ENCODE assay signal across 21 cellular contexts in the genomic region with DNA sequence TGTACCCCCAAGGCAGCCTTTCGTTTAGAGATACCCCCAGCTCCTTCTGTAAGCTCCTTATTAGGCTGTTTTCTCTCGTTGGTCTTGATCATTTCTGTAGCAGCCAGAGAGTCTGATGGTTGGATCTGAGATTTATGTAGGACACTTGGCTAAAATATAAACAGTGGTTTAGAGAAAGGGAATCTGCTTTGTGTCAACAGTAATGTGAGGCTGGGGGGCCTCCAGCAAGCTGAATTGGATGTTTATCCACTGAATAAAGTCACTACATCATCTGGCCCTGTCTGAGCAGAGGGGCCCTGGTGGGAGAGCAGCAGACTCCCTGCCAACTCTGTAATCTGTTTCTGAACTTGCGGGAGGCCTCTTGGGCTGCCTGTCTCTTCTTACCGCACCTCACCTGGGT.
DNase-seq lines count a peak whose midpoint lies in the region; ATAC-seq and TF ChIP-seq lines count a peak whose summit lies in the region.
"Had no signal": no experiment of that assay in that cellular context is flagged by ENCODE, and none has a peak within 500 bp of the region (broad histone marks: within the 10 kb centered on the region; RNA-seq: fewer than 3 reads in every experiment).

No MANE protein-coding gene starts in this region.

- TF ChIP-seq RAD21 in SK-N-SH (IDR thresholded peaks at IDR 0.05; ENCODE audit: low read length), result no peak

- no peaks in the 10 kb centered on the region for H3K9me3 ChIP-seq in SK-N-SH
- no peaks in the 10 kb centered on the region for H3K9me3 ChIP-seq in mesenchymal stem cell (ENCODE audit: control insufficient read depth, low read length)
- H3K9me3 ChIP-seq in sigmoid colon, result no peaks in the 10 kb centered on the region
- H3K9me3 ChIP-seq in left ventricle myocardium inferior (replicated peaks), result no peaks in the 10 kb centered on the region
- H3K9me3 ChIP-seq: BE2C, HAP-1 had no signal

- H3K79me2 ChIP-seq in SK-N-SH (ENCODE audit: insufficient read depth), result no peaks in the 10 kb centered on the region

- H3K27me3 Mint-ChIP-seq in activated naive CD4-positive, alpha-beta T cell treated with anti-CD3 and anti-CD28 coated beads for 36 hours (ENCODE audit: low read depth), result no peaks in the 10 kb centered on the region
- H3K27me3 Mint-ChIP-seq: CD4-positive, CD25-positive, alpha-beta regulatory T cell had no signal

- H2BK12ac ChIP-seq in mesenchymal stem cell (ENCODE audit: low read length in 2 of 2), result no peak overlapping the region

- no peak overlapping the region for H3K4ac ChIP-seq in mesenchymal stem cell (ENCODE audit: low read depth in 1 of 2, low read length in 2 of 2)

- no peak overlapping the region for H2AK5ac ChIP-seq in mesenchymal stem cell (ENCODE audit: low read length, severe bottlenecking)

- no peak for DNase-seq in SK-N-SH
- DNase-seq in mesenchymal stem cell, result peak; percentile 79
- no peak for DNase-seq in sigmoid colon
- no peak for DNase-seq in NCI-H2029 treated with DMSO at 0.1 percent for 48 hours (lab: John Stamatoyannopoulos, UW)
- DNase-seq in activated naive CD4-positive, alpha-beta T cell treated with anti-CD3 and anti-CD28 coated beads for 36 hours, result no peak
- no peak for DNase-seq in left ventricle myocardium inferior
- no peak for DNase-seq in foreskin melanocyte
- DNase-seq: 8988T; BE2C; CD4-positive, CD25-positive, alpha-beta regulatory T cell; COR-L47; DMS 273 treated with DMSO at 0.1 percent for 48 hours; GM23248; IMR-90; NCI-H1436; NCI-H2029; NCI-H2171 treated with DMSO at 0.1 percent for 48 hours; NCI-H774; OCI-M1 had no signal

- H3K4me1 ChIP-seq in SK-N-SH (ENCODE audit: control insufficient read depth in 1 of 2, insufficient read depth in 2 of 2, low read depth in 1 of 2, low read length in 1 of 2) (peaks cover 7% of the 10 kb centered on the region in 2 experiments; a peak in 3 of 4 replicates), mesenchymal stem cell (ENCODE audit: control insufficient read depth, insufficient read depth, low read depth, low read length) (no peaks in the 10 kb centered on the region), sigmoid colon (peaks cover 0 to 41% (median 40%) of the 10 kb centered on the region in 4 donors), left ventricle myocardium inferior (peaks cover 6% of the 10 kb centered on the region)
- H3K4me1 ChIP-seq: HAP-1 had no signal

- intact Hi-C loops in sigmoid colon (cut with DNase I), result loop anchor here (2.0 to 10.0 kb wide), 5 partner anchors 208 to 426 kb away; partner anchors contain the start of genes NCAM1 and PTS
- intact Hi-C loops in activated naive CD4-positive, alpha-beta T cell treated with anti-CD3 and anti-CD28 coated beads for 36 hours (cut with micrococcal nuclease), result loop anchor here (2.0 kb wide), 1 partner anchor 526 kb away; no protein-coding TSS in a partner anchor
- intact Hi-C loops in left ventricle myocardium inferior (cut with micrococcal nuclease), result loop anchor here (5.0 to 10.0 kb wide), 2 partner anchors 206 to 698 kb away; no protein-coding TSS in a partner anchor

- TF ChIP-seq EP300 in SK-N-SH (IDR thresholded peaks at IDR 0.05; ENCODE audit: borderline replicate concordance in 1 of 2, low read depth in 1 of 2, low read length in 1 of 2) (no peak), sigmoid colon (IDR thresholded peaks at IDR 0.05) (peak in 2 of 4 donors; percentile 65)

- POLR2A ChIA-PET in SK-N-SH (lab: Yijun Ruan, JAX), result interaction anchor here (1.3 to 1.5 kb wide), 2 partner anchors 189 to 701 kb away, joined by 5 to 6 read pairs; no protein-coding TSS in a partner anchor

- TF ChIP-seq CTCF in SK-N-SH (IDR thresholded peaks at IDR 0.05), result no peak
- TF ChIP-seq CTCF in sigmoid colon (IDR thresholded peaks at IDR 0.05), result no peak
- TF ChIP-seq CTCF in left ventricle myocardium inferior (IDR thresholded peaks at IDR 0.05; ENCODE audit: borderline replicate concordance), result no peak

- no peaks in the 10 kb centered on the region for H3K9me3 Mint-ChIP-seq in activated naive CD4-positive, alpha-beta T cell treated with anti-CD3 and anti-CD28 coated beads for 36 hours
- H3K9me3 Mint-ChIP-seq: CD4-positive, CD25-positive, alpha-beta regulatory T cell had no signal

- H3K9me2 ChIP-seq in SK-N-SH, result no peaks in the 10 kb centered on the region

- no peaks in the 10 kb centered on the region for H3K36me3 Mint-ChIP-seq in activated naive CD4-positive, alpha-beta T cell treated with anti-CD3 and anti-CD28 coated beads for 36 hours (ENCODE audit: low read depth)
- H3K36me3 Mint-ChIP-seq: CD4-positive, CD25-positive, alpha-beta regulatory T cell had no signal

- ATAC-seq in SK-N-SH treated with all-trans-retinoic acid at 6 μM for 48 hours, result no peak

- no peak overlapping the region for H2BK120ac ChIP-seq in mesenchymal stem cell (ENCODE audit: low read depth, low read length)

- whole genome bisulfite sequencing in SK-N-SH (ENCODE audit: low lambda C conversion rate), result 91% methylated on average over 4 of the region's 4 CpGs
- WGBS in mesenchymal stem cell, result 5% methylated on average over 4 of the region's 4 CpGs
- WGBS in sigmoid colon, 2 donors, result 58 to 64% methylated on average over 4 of the region's 4 CpGs

- H3K4me3 ChIP-seq in SK-N-SH (ENCODE audit: low read depth in 2 of 2, low read length in 1 of 2) (no peak overlapping the region), mesenchymal stem cell (ENCODE audit: insufficient read depth in 1 of 2, low read depth in 1 of 2, low read length in 2 of 2) (no peak overlapping the region), sigmoid colon (no peak overlapping the region), left ventricle myocardium inferior (no peak overlapping the region)
- H3K4me3 ChIP-seq: GM23248, HAP-1 had no signal

- H3K23ac ChIP-seq in mesenchymal stem cell (ENCODE audit: low read length in 2 of 2), result no peak overlapping the region

- H2BK5ac ChIP-seq in mesenchymal stem cell (ENCODE audit: low read depth, low read length, poor library complexity, severe bottlenecking), result no peak overlapping the region

- H3K9ac ChIP-seq in SK-N-SH (no peak overlapping the region; the same call in 1 of the 2 replicates), mesenchymal stem cell (ENCODE audit: low read length) (no peak overlapping the region)
- H3K9ac ChIP-seq: GM23248 had no signal

- H2AFZ ChIP-seq in SK-N-SH (ENCODE audit: low read depth) (peak overlapping the region; percentile 69; the same call in 1 of the 2 replicates), mesenchymal stem cell (ENCODE audit: low read depth, low read length) (no peak overlapping the region)

- H4K8ac ChIP-seq in mesenchymal stem cell (ENCODE audit: low read length), result no peak overlapping the region

- no peak overlapping the region for H4K91ac ChIP-seq in mesenchymal stem cell (ENCODE audit: low read length)

- H2BK15ac ChIP-seq in mesenchymal stem cell (ENCODE audit: low read depth, poor library complexity, severe bottlenecking), result no peak overlapping the region

- CTCF ChIA-PET in SK-N-SH (lab: Yijun Ruan, JAX), result interaction anchor here (0.8 to 12.9 kb wide), 41 partner anchors 10 to 701 kb away, joined by 3 to 136 read pairs (median 7); partner anchors contain the start of gene NCAM1
- CTCF ChIA-PET in activated naive CD4-positive, alpha-beta T cell treated with anti-CD3 and anti-CD28 coated beads for 36 hours (lab: Charles Lee), result interaction anchor here (0.6 to 4.1 kb wide), 20 partner anchors 8 to 712 kb away, joined by 3 to 59 read pairs (median 5); no protein-coding TSS in a partner anchor

- no peak overlapping the region for H3K14ac ChIP-seq in mesenchymal stem cell (ENCODE audit: low read length in 2 of 2)

- H3F3A ChIP-seq in SK-N-SH (replicated peaks; ENCODE audit: insufficient read depth), result no peaks in the 10 kb centered on the region

- no peak overlapping the region for H3K4me3 Mint-ChIP-seq in activated naive CD4-positive, alpha-beta T cell treated with anti-CD3 and anti-CD28 coated beads for 36 hours
- H3K4me3 Mint-ChIP-seq: CD4-positive, CD25-positive, alpha-beta regulatory T cell had no signal

- H3K27ac Mint-ChIP-seq in activated naive CD4-positive, alpha-beta T cell treated with anti-CD3 and anti-CD28 coated beads for 36 hours, result no peak overlapping the region

- H3K27ac ChIP-seq in SK-N-SH (ENCODE audit: low read depth in 2 of 2, low read length in 1 of 2), result no peak overlapping the region
- no peak overlapping the region for H3K27ac ChIP-seq in mesenchymal stem cell (ENCODE audit: low read length, poor library complexity, severe bottlenecking)
- H3K27ac ChIP-seq in sigmoid colon, result peak overlapping the region in 3 of 4 donors; percentile 71 to 76 (median 72)
- H3K27ac ChIP-seq in left ventricle myocardium inferior (replicated peaks), result no peak overlapping the region
- H3K27ac ChIP-seq: GM23248 had no signal

- no peaks in the 10 kb centered on the region for H3K4me1 Mint-ChIP-seq in activated naive CD4-positive, alpha-beta T cell treated with anti-CD3 and anti-CD28 coated beads for 36 hours (ENCODE audit: low read depth)

- H3K18ac ChIP-seq in mesenchymal stem cell (ENCODE audit: low read depth in 1 of 2, low read length in 2 of 2), result no peak overlapping the region

- H3K4me2 ChIP-seq in SK-N-SH, result no peak overlapping the region
- no peak overlapping the region for H3K4me2 ChIP-seq in mesenchymal stem cell (ENCODE audit: low read length, poor library complexity, severe bottlenecking)

- TF ChIP-seq POLR2A in sigmoid colon (IDR thresholded peaks at IDR 0.05), result no peak

- no peaks in the 10 kb centered on the region for H3K36me3 ChIP-seq in SK-N-SH (replicated peaks in 1 of 2; ENCODE audit: control insufficient read depth in 1 of 2, insufficient read depth in 2 of 2, low read length in 1 of 2)
- no peaks in the 10 kb centered on the region for H3K36me3 ChIP-seq in mesenchymal stem cell (ENCODE audit: control insufficient read depth in 1 of 2, insufficient read depth in 2 of 2, low read depth in 1 of 2, low read length in 2 of 2)
- H3K36me3 ChIP-seq in sigmoid colon, result no peaks in the 10 kb centered on the region
- H3K36me3 ChIP-seq in left ventricle myocardium inferior, result no peaks in the 10 kb centered on the region
- H3K36me3 ChIP-seq: BE2C, HAP-1 had no signal

- H3K27me3 ChIP-seq in SK-N-SH (ENCODE audit: insufficient read depth) (no peaks in the 10 kb centered on the region), mesenchymal stem cell (ENCODE audit: control insufficient read depth in 1 of 2, insufficient read depth in 1 of 2, low read length in 2 of 2) (peaks cover 8 to 12% of the 10 kb centered on the region in 2 experiments), sigmoid colon (no peaks in the 10 kb centered on the region), left ventricle myocardium inferior (ENCODE audit: low read depth) (no peaks in the 10 kb centered on the region)
- H3K27me3 ChIP-seq: BE2C had no signal

- H4K20me1 ChIP-seq in SK-N-SH (ENCODE audit: insufficient read depth), result no peaks in the 10 kb centered on the region

- H3K79me1 ChIP-seq in mesenchymal stem cell (replicated peaks; ENCODE audit: low read length, poor library complexity, severe bottlenecking), result no peaks in the 10 kb centered on the region

TF ChIP-seq in SK-N-SH, 30 proteins besides CTCF, POLR2A, EP300 and RAD21 (continues in another document):
- TF ChIP-seq GATA2 (CRISPR knock-in tag; IDR thresholded peaks at IDR 0.05) (no peak), RFX5 (IDR thresholded peaks at IDR 0.05; ENCODE audit: low read length) (no peak), MXI1 (IDR thresholded peaks at IDR 0.05; ENCODE audit: low read depth, low read length) (no peak)

TF ChIP-seq in SK-N-SH treated with all-trans-retinoic acid at 6 μM for 48 hours, 23 proteins besides CTCF, POLR2A, EP300 and RAD21 (continues in another document):
- TF ChIP-seq TCF4 (CRISPR knock-in tag; IDR thresholded peaks at IDR 0.05; ENCODE audit: borderline replicate concordance) (no peak), PPARA (CRISPR knock-in tag; IDR thresholded peaks at IDR 0.05; ENCODE audit: borderline replicate concordance) (no peak)

Comparison
In these comparisons a context has a peak if more than half of its experiments do, and no peak if none do; other contexts are left out.
1. H3K27ac ChIP-seq: peak in sigmoid colon (3 of 4); none in SK-N-SH (0 of 2), mesenchymal stem cell (single experiment) and left ventricle myocardium inferior (single experiment).